In the genomic region with DNA sequence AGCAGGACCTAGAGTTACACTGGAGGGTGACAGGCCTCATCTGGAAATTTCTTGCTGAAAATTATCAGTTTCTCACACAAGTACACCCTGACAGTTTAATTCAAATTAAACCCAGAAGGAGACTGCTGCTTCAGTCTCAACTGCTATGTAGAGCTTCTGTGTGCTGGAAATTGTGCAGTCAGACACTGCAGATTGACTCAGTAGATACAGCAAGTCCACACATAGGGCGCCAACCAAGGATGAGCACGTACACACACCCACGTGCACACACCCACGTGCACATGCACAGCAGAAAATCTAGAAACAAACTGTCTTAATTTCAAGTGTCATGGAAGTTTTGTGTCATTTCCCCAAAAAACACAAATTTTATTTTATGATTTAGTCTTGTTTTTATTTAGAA, we compare ENCODE assay signal across 13 cellular contexts.
DNase-seq lines count a peak whose midpoint lies in the region; ATAC-seq lines count a peak whose summit lies in the region.
"Had no signal": no experiment of that assay in that cellular context is flagged by ENCODE, and none has a peak within 500 bp of the region (broad histone marks: within the 10 kb centered on the region; RNA-seq: fewer than 3 reads in every experiment).

No MANE protein-coding gene starts in this region.

- intact Hi-C loops in cardiac septum (cut with DNase I) = no loop called here

- no peaks in the 10 kb centered on the region for H3K4me1 Mint-ChIP-seq in activated CD4-positive, alpha-beta T cell treated with anti-CD3 and anti-CD28 coated beads, Interleukin-2, amount 10 ng/mL, durations not matched to agents 7 days and 5 days
- H3K4me1 Mint-ChIP-seq in activated T-helper 17 cell treated with anti-CD3 and anti-CD28 coated beads, Interleukin-2, amount 50 U/mL, for 72 hours = no peaks in the 10 kb centered on the region
- H3K4me1 Mint-ChIP-seq in stimulated activated effector memory CD8-positive, alpha-beta T cell treated with anti-CD3 and anti-CD28 coated beads, Interleukin-12 subunit alpha, Interleukin-12 subunit beta, amount 100 ng/mL, for 72 hours = no peaks in the 10 kb centered on the region
- H3K4me1 Mint-ChIP-seq: CD8-positive, alpha-beta memory T cell; H9 had no signal

- peak; percentile 20 for DNase-seq in activated CD4-positive, alpha-beta T cell treated with anti-CD3 and anti-CD28 coated beads for 48 hours
- DNase-seq in activated CD4-positive, alpha-beta T cell treated with anti-CD3 and anti-CD28 coated beads, Interleukin-2, amount 10 ng/mL, durations not matched to agents 7 days and 5 days = no peak
- DNase-seq in stimulated activated CD4-positive, alpha-beta T cell treated with anti-CD3 and anti-CD28 coated beads, Interleukin-15, amount 100 ng/mL, for 24 hours = peak; percentile 8
- DNase-seq in stimulated activated CD4-positive, alpha-beta T cell treated with anti-CD3 and anti-CD28 coated beads, Interleukin-12 subunit alpha, Interleukin-12 subunit beta, amount 100 ng/mL, for 4 hours = no peak
- no peak for DNase-seq in stimulated activated effector memory CD8-positive, alpha-beta T cell treated with anti-CD3 and anti-CD28 coated beads, Interleukin-12 subunit alpha, Interleukin-12 subunit beta, amount 100 ng/mL, for 72 hours (ENCODE audit: low spot score in 2 of 2)
- no peak for DNase-seq in cardiac septum (ENCODE audit: low spot score)
- DNase-seq: BE2C; C1 segment of cervical spinal cord; Caco-2; CD4-positive, CD25-positive, alpha-beta regulatory T cell; CD8-positive, alpha-beta memory T cell; H9 had no signal

- H3K9me3 Mint-ChIP-seq in activated CD4-positive, alpha-beta T cell treated with anti-CD3 and anti-CD28 coated beads, Interleukin-2, amount 10 ng/mL, durations not matched to agents 7 days and 5 days = peaks cover 12% of the 10 kb centered on the region
- peaks cover 3% of the 10 kb centered on the region for H3K9me3 Mint-ChIP-seq in activated T-helper 17 cell treated with anti-CD3 and anti-CD28 coated beads, Interleukin-2, amount 50 U/mL, for 72 hours
- H3K9me3 Mint-ChIP-seq in stimulated activated effector memory CD8-positive, alpha-beta T cell treated with anti-CD3 and anti-CD28 coated beads, Interleukin-12 subunit alpha, Interleukin-12 subunit beta, amount 100 ng/mL, for 72 hours = peaks cover 12% of the 10 kb centered on the region

- no peak overlapping the region for H3K4me3 Mint-ChIP-seq in activated CD4-positive, alpha-beta T cell treated with anti-CD3 and anti-CD28 coated beads, Interleukin-2, amount 10 ng/mL, durations not matched to agents 7 days and 5 days
- peak overlapping the region; percentile 36 for H3K4me3 Mint-ChIP-seq in activated T-helper 17 cell treated with anti-CD3 and anti-CD28 coated beads, Interleukin-2, amount 50 U/mL, for 72 hours
- H3K4me3 Mint-ChIP-seq in stimulated activated effector memory CD8-positive, alpha-beta T cell treated with anti-CD3 and anti-CD28 coated beads, Interleukin-12 subunit alpha, Interleukin-12 subunit beta, amount 100 ng/mL, for 72 hours = no peak overlapping the region
- H3K4me3 Mint-ChIP-seq: CD4-positive, CD25-positive, alpha-beta regulatory T cell; CD8-positive, alpha-beta memory T cell; H9 had no signal

- POLR2A ChIA-PET in activated CD4-positive, alpha-beta T cell treated with anti-CD3 and anti-CD28 coated beads, Interleukin-2, amount 10 ng/mL, durations not matched to agents 7 days and 5 days (lab: Charles Lee) = no interaction called here

- H3K36me3 Mint-ChIP-seq in activated CD4-positive, alpha-beta T cell treated with anti-CD3 and anti-CD28 coated beads, Interleukin-2, amount 10 ng/mL, durations not matched to agents 7 days and 5 days (ENCODE audit: low read depth) = no peaks in the 10 kb centered on the region
- H3K36me3 Mint-ChIP-seq in activated T-helper 17 cell treated with anti-CD3 and anti-CD28 coated beads, Interleukin-2, amount 50 U/mL, for 72 hours (ENCODE audit: low read depth) = no peaks in the 10 kb centered on the region
- H3K36me3 Mint-ChIP-seq in stimulated activated effector memory CD8-positive, alpha-beta T cell treated with anti-CD3 and anti-CD28 coated beads, Interleukin-12 subunit alpha, Interleukin-12 subunit beta, amount 100 ng/mL, for 72 hours = no peaks in the 10 kb centered on the region
- H3K36me3 Mint-ChIP-seq: CD4-positive, CD25-positive, alpha-beta regulatory T cell had no signal

- peak; percentile 69 for ATAC-seq in activated T-helper 17 cell treated with anti-CD3 and anti-CD28 coated beads, Interleukin-2, amount 50 U/mL, for 72 hours (replicated peaks)
- peak; percentile 59 for ATAC-seq in stimulated activated effector memory CD8-positive, alpha-beta T cell treated with anti-CD3 and anti-CD28 coated beads, Interleukin-12 subunit alpha, Interleukin-12 subunit beta, amount 100 ng/mL, for 72 hours

- no peak overlapping the region for H3K27ac Mint-ChIP-seq in activated CD4-positive, alpha-beta T cell treated with anti-CD3 and anti-CD28 coated beads, Interleukin-2, amount 10 ng/mL, durations not matched to agents 7 days and 5 days
- peak overlapping the region; percentile 67 for H3K27ac Mint-ChIP-seq in activated T-helper 17 cell treated with anti-CD3 and anti-CD28 coated beads, Interleukin-2, amount 50 U/mL, for 72 hours
- H3K27ac Mint-ChIP-seq in stimulated activated effector memory CD8-positive, alpha-beta T cell treated with anti-CD3 and anti-CD28 coated beads, Interleukin-12 subunit alpha, Interleukin-12 subunit beta, amount 100 ng/mL, for 72 hours = no peak overlapping the region
- H3K27ac Mint-ChIP-seq: CD4-positive, CD25-positive, alpha-beta regulatory T cell; CD8-positive, alpha-beta memory T cell; H9 had no signal

- CTCF ChIA-PET in activated CD4-positive, alpha-beta T cell treated with anti-CD3 and anti-CD28 coated beads, Interleukin-2, amount 10 ng/mL, durations not matched to agents 7 days and 5 days (lab: Charles Lee) = no interaction called here

- peaks cover 13% of the 10 kb centered on the region for H3K27me3 Mint-ChIP-seq in activated CD4-positive, alpha-beta T cell treated with anti-CD3 and anti-CD28 coated beads, Interleukin-2, amount 10 ng/mL, durations not matched to agents 7 days and 5 days
- peaks cover 33% of the 10 kb centered on the region for H3K27me3 Mint-ChIP-seq in activated T-helper 17 cell treated with anti-CD3 and anti-CD28 coated beads, Interleukin-2, amount 50 U/mL, for 72 hours

Comparison
In these comparisons a context has a peak if more than half of its experiments do, and no peak if none do; other contexts are left out.
1. DNase-seq: peak in activated CD4-positive, alpha-beta T cell treated with anti-CD3 and anti-CD28 coated beads for 48 hours (single experiment) and stimulated activated CD4-positive, alpha-beta T cell treated with anti-CD3 and anti-CD28 coated beads, Interleukin-15, amount 100 ng/mL, for 24 hours (single experiment); none in activated CD4-positive, alpha-beta T cell treated with anti-CD3 and anti-CD28 coated beads, Interleukin-2, amount 10 ng/mL, durations not matched to agents 7 days and 5 days (single experiment), stimulated activated CD4-positive, alpha-beta T cell treated with anti-CD3 and anti-CD28 coated beads, Interleukin-12 subunit alpha, Interleukin-12 subunit beta, amount 100 ng/mL, for 4 hours (single experiment), stimulated activated effector memory CD8-positive, alpha-beta T cell treated with anti-CD3 and anti-CD28 coated beads, Interleukin-12 subunit alpha, Interleukin-12 subunit beta, amount 100 ng/mL, for 72 hours (0 of 2) and cardiac septum (single experiment).